Comparison of ENCODE assay signal across 12 cellular contexts in the genomic region with DNA sequence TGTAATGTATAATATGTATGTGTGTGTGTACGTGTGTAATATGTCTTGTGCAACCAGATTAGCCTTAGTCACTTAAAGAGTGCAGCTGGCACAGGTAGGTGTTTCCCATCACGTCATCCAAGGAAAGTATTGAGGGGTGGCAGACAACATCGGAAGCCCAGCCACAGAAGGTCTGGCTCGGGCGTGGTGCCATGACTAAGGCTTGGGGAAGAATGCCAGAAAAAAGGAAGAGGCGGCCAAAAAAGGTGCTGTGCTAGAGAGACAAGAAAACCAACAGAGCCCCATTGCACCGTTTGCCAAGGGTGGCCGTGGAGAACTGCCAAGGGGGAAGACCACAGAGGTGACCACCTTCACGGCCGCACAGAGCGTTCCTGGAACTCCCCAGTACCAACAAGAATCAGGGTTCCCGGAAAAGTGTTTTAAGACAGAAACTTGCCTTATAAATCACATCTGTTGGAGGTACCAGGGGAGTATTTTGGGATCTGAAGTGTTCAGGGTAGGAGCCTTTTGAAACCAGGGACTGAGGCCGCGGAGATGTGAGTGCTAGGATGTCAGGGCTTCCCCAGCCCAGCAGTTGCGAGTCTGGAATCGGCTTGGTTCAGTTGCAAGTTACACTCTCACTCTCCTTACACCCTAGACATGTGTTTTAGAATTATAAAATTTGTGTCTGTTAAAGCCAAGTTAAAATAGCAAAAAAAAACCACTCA.
DNase-seq lines count a peak whose midpoint lies in the region; ATAC-seq and TF ChIP-seq lines count a peak whose summit lies in the region.
"Had no signal": no experiment of that assay in that cellular context is flagged by ENCODE, and none has a peak within 500 bp of the region (broad histone marks: within the 10 kb centered on the region; RNA-seq: fewer than 3 reads in every experiment).

No MANE protein-coding gene starts in this region.

- peak in 1 of 4 donors; percentile 16 for ATAC-seq in psoas muscle
- no peak for ATAC-seq in GM21825 (IDR thresholded peaks at IDR 0.05; ENCODE audit: unreplicated experiment)
- no peak for ATAC-seq in GM19397 (IDR thresholded peaks at IDR 0.05; ENCODE audit: unreplicated experiment)
- ATAC-seq: SK-N-SH treated with all-trans-retinoic acid at 6 μM for 48 hours had no signal

- H3K36me3 ChIP-seq in psoas muscle (ENCODE audit: insufficient read depth in 1 of 2, low read depth in 1 of 2) = no peaks in the 10 kb centered on the region

- DNase-seq in GM03348 (ENCODE audit: low spot score) (peak; percentile 29), NCI-H226 (peak; percentile 86), epithelial cell of esophagus (ENCODE audit: low read depth) (peak; percentile 98), psoas muscle (peak in 1 of 2 donors; percentile 51), KG1 (lab: John Stamatoyannopoulos, UW) (no peak), HCEC 1CT (no peak)
- DNase-seq: activated T-cell treated with anti-CD3 and anti-CD28 coated beads for 4 hours, GF-D8 had no signal

- no peak overlapping the region for H3K4me3 ChIP-seq in epithelial cell of esophagus (ENCODE audit: low read length)
- no peak overlapping the region for H3K4me3 ChIP-seq in psoas muscle
- H3K4me3 ChIP-seq: lung had no signal

- H3K27ac ChIP-seq in psoas muscle = peak overlapping the region; percentile 84

- H3K9me3 ChIP-seq in psoas muscle = no peaks in the 10 kb centered on the region

- no peaks in the 10 kb centered on the region for H3K27me3 ChIP-seq in psoas muscle (ENCODE audit: insufficient read depth in 3 of 3, low read length in 2 of 3)

- intact Hi-C loops in psoas muscle (cut with DNase I) = loop anchor here in 1 of 2 donors (5.0 to 10.0 kb wide), 2 partner anchors 130 to 427 kb away; a partner anchor contains a TSS

- TF ChIP-seq CTCF in epithelial cell of esophagus (IDR thresholded peaks at IDR 0.05; ENCODE audit: insufficient read depth, low read depth, low read length, missing control alignments) (no peak), psoas muscle (IDR thresholded peaks at IDR 0.05) (no peak)

- peaks cover 34% of the 10 kb centered on the region for H3K4me1 ChIP-seq in psoas muscle

- WGBS in psoas muscle, 3 donors = 50 to 70% (median 51%) methylated on average over 16 of the region's 16 CpGs

Comparison
In these comparisons a context has a peak if more than half of its experiments do, and no peak if none do; other contexts are left out.
1. DNase-seq: peak in GM03348 (single experiment), NCI-H226 (single experiment) and epithelial cell of esophagus (single experiment); none in KG1 (single experiment) and HCEC 1CT (single experiment).